Comparison of ENCODE assay signal across 1 cellular context in genomic region chr19:45424191-45425058, GRCh38.
TF ChIP-seq lines count a peak whose summit lies in the region.

No MANE protein-coding gene starts in this region.

TF ChIP-seq in K562, 482 proteins besides CTCF, POLR2A, EP300 and RAD21 (continued from another document and continues in another):
- TF ChIP-seq, protein P1, sequence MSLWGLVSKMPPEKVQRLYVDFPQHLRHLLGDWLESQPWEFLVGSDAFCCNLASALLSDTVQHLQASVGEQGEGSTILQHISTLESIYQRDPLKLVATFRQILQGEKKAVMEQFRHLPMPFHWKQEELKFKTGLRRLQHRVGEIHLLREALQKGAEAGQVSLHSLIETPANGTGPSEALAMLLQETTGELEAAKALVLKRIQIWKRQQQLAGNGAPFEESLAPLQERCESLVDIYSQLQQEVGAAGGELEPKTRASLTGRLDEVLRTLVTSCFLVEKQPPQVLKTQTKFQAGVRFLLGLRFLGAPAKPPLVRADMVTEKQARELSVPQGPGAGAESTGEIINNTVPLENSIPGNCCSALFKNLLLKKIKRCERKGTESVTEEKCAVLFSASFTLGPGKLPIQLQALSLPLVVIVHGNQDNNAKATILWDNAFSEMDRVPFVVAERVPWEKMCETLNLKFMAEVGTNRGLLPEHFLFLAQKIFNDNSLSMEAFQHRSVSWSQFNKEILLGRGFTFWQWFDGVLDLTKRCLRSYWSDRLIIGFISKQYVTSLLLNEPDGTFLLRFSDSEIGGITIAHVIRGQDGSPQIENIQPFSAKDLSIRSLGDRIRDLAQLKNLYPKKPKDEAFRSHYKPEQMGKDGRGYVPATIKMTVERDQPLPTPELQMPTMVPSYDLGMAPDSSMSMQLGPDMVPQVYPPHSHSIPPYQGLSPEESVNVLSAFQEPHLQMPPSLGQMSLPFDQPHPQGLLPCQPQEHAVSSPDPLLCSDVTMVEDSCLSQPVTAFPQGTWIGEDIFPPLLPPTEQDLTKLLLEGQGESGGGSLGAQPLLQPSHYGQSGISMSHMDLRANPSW (CRISPR knock-in tag; IDR thresholded peaks at IDR 0.05): no peak
- TF ChIP-seq TEAD2 (tag; IDR thresholded peaks at IDR 0.05): no peak
- TF ChIP-seq ARID3A (IDR thresholded peaks at IDR 0.05; ENCODE audit: borderline replicate concordance, low read depth, low read length): peak; percentile 65; the same call in 1 of the 2 replicates
- no peak for TF ChIP-seq CREB1 (IDR thresholded peaks at IDR 0.05)
- TF ChIP-seq CREB1 (CRISPR knock-in tag; IDR thresholded peaks at IDR 0.05): no peak
- no peak for TF ChIP-seq ZBTB17 (CRISPR knock-in tag; IDR thresholded peaks at IDR 0.05)
- TF ChIP-seq KLF13 (tag; IDR thresholded peaks at IDR 0.05; ENCODE audit: borderline replicate concordance, low read depth): peak; percentile 55; the same call in 1 of the 2 replicates
- no peak for TF ChIP-seq ZNF184 (CRISPR knock-in tag; IDR thresholded peaks at IDR 0.05)
- peak; percentile 92 to 97; a peak in 3 of 4 replicates for TF ChIP-seq ETV6 (IDR thresholded peaks at IDR 0.05; ENCODE audit: borderline replicate concordance in 1 of 2, low read depth in 2 of 2, low read length in 1 of 2)
- no peak for TF ChIP-seq ETV6 (CRISPR knock-in tag; IDR thresholded peaks at IDR 0.05; ENCODE audit: borderline replicate concordance)
- TF ChIP-seq, protein P2, sequence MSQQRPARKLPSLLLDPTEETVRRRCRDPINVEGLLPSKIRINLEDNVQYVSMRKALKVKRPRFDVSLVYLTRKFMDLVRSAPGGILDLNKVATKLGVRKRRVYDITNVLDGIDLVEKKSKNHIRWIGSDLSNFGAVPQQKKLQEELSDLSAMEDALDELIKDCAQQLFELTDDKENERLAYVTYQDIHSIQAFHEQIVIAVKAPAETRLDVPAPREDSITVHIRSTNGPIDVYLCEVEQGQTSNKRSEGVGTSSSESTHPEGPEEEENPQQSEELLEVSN (IDR thresholded peaks at IDR 0.05; ENCODE audit: borderline replicate concordance in 1 of 2, extremely low read depth in 1 of 2, insufficient read depth in 1 of 2, insufficient read length in 1 of 2, low read depth in 1 of 2, low read length in 1 of 2, poor library complexity in 1 of 2, severe bottlenecking in 1 of 2): peak in 1 of 2 experiments; percentile 66
- no peak for TF ChIP-seq FIP1L1 (IDR thresholded peaks at IDR 0.05; ENCODE audit: low read depth, low read length, poor library complexity, severe bottlenecking)
- TF ChIP-seq TAL1 (IDR thresholded peaks at IDR 0.05): 0 out of 2 replicates have a peak, but pooled peaks have one; percentile 3
- TF ChIP-seq TRIM24 (IDR thresholded peaks at IDR 0.05): peak in 1 of 2 experiments; percentile 35; a peak in 1 of 4 replicates
- TF ChIP-seq FUS (optimal IDR thresholded peaks at IDR 0.05; ENCODE audit: low read depth, low read length): no peak
- 0 out of 2 replicates have a peak, but pooled peaks have one; percentile 7 for TF ChIP-seq EHMT2 (IDR thresholded peaks at IDR 0.05)
- TF ChIP-seq ADNP (tag; IDR thresholded peaks at IDR 0.05): peak; percentile 78
- TF ChIP-seq MCM3 (IDR thresholded peaks at IDR 0.05): no peak
- TF ChIP-seq XRCC3 (IDR thresholded peaks at IDR 0.05): no peak
- TF ChIP-seq RBBP5 (IDR thresholded peaks at IDR 0.05; ENCODE audit: borderline replicate concordance, insufficient read depth, low read length, poor library complexity, severe bottlenecking): peak; percentile 55
- TF ChIP-seq ZNF143 (CRISPR knock-in tag; IDR thresholded peaks at IDR 0.05): no peak
- peak; percentile 11; the same call in 1 of the 2 replicates for TF ChIP-seq SMAD4 (CRISPR knock-in tag; conservative IDR thresholded peaks at IDR 0.05)
- TF ChIP-seq ZEB2 (IDR thresholded peaks at IDR 0.05): peak; percentile 16
- TF ChIP-seq, protein P3, sequence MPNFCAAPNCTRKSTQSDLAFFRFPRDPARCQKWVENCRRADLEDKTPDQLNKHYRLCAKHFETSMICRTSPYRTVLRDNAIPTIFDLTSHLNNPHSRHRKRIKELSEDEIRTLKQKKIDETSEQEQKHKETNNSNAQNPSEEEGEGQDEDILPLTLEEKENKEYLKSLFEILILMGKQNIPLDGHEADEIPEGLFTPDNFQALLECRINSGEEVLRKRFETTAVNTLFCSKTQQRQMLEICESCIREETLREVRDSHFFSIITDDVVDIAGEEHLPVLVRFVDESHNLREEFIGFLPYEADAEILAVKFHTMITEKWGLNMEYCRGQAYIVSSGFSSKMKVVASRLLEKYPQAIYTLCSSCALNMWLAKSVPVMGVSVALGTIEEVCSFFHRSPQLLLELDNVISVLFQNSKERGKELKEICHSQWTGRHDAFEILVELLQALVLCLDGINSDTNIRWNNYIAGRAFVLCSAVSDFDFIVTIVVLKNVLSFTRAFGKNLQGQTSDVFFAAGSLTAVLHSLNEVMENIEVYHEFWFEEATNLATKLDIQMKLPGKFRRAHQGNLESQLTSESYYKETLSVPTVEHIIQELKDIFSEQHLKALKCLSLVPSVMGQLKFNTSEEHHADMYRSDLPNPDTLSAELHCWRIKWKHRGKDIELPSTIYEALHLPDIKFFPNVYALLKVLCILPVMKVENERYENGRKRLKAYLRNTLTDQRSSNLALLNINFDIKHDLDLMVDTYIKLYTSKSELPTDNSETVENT (CRISPR knock-in tag; IDR thresholded peaks at IDR 0.05): no peak
- no peak for TF ChIP-seq ZNF778 (CRISPR knock-in tag; IDR thresholded peaks at IDR 0.05)
- TF ChIP-seq ARID1B (IDR thresholded peaks at IDR 0.05): peak; percentile 89
- peak; percentile 28 for TF ChIP-seq CHD1 (IDR thresholded peaks at IDR 0.05; ENCODE audit: low read length)
- TF ChIP-seq, protein P4, sequence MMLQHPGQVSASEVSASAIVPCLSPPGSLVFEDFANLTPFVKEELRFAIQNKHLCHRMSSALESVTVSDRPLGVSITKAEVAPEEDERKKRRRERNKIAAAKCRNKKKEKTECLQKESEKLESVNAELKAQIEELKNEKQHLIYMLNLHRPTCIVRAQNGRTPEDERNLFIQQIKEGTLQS (IDR thresholded peaks at IDR 0.05): peak; percentile 92
- TF ChIP-seq, protein P4 (CRISPR knock-in tag; conservative IDR thresholded peaks at IDR 0.05): no peak
- TF ChIP-seq ZNF134 (CRISPR knock-in tag; conservative IDR thresholded peaks at IDR 0.05): no peak
- TF ChIP-seq, protein P5, sequence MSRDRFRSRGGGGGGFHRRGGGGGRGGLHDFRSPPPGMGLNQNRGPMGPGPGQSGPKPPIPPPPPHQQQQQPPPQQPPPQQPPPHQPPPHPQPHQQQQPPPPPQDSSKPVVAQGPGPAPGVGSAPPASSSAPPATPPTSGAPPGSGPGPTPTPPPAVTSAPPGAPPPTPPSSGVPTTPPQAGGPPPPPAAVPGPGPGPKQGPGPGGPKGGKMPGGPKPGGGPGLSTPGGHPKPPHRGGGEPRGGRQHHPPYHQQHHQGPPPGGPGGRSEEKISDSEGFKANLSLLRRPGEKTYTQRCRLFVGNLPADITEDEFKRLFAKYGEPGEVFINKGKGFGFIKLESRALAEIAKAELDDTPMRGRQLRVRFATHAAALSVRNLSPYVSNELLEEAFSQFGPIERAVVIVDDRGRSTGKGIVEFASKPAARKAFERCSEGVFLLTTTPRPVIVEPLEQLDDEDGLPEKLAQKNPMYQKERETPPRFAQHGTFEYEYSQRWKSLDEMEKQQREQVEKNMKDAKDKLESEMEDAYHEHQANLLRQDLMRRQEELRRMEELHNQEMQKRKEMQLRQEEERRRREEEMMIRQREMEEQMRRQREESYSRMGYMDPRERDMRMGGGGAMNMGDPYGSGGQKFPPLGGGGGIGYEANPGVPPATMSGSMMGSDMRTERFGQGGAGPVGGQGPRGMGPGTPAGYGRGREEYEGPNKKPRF (IDR thresholded peaks at IDR 0.05; ENCODE audit: low read depth, low read length): no peak
- TF ChIP-seq ZNF717 (CRISPR knock-in tag; IDR thresholded peaks at IDR 0.05): no peak
- TF ChIP-seq, protein P6, sequence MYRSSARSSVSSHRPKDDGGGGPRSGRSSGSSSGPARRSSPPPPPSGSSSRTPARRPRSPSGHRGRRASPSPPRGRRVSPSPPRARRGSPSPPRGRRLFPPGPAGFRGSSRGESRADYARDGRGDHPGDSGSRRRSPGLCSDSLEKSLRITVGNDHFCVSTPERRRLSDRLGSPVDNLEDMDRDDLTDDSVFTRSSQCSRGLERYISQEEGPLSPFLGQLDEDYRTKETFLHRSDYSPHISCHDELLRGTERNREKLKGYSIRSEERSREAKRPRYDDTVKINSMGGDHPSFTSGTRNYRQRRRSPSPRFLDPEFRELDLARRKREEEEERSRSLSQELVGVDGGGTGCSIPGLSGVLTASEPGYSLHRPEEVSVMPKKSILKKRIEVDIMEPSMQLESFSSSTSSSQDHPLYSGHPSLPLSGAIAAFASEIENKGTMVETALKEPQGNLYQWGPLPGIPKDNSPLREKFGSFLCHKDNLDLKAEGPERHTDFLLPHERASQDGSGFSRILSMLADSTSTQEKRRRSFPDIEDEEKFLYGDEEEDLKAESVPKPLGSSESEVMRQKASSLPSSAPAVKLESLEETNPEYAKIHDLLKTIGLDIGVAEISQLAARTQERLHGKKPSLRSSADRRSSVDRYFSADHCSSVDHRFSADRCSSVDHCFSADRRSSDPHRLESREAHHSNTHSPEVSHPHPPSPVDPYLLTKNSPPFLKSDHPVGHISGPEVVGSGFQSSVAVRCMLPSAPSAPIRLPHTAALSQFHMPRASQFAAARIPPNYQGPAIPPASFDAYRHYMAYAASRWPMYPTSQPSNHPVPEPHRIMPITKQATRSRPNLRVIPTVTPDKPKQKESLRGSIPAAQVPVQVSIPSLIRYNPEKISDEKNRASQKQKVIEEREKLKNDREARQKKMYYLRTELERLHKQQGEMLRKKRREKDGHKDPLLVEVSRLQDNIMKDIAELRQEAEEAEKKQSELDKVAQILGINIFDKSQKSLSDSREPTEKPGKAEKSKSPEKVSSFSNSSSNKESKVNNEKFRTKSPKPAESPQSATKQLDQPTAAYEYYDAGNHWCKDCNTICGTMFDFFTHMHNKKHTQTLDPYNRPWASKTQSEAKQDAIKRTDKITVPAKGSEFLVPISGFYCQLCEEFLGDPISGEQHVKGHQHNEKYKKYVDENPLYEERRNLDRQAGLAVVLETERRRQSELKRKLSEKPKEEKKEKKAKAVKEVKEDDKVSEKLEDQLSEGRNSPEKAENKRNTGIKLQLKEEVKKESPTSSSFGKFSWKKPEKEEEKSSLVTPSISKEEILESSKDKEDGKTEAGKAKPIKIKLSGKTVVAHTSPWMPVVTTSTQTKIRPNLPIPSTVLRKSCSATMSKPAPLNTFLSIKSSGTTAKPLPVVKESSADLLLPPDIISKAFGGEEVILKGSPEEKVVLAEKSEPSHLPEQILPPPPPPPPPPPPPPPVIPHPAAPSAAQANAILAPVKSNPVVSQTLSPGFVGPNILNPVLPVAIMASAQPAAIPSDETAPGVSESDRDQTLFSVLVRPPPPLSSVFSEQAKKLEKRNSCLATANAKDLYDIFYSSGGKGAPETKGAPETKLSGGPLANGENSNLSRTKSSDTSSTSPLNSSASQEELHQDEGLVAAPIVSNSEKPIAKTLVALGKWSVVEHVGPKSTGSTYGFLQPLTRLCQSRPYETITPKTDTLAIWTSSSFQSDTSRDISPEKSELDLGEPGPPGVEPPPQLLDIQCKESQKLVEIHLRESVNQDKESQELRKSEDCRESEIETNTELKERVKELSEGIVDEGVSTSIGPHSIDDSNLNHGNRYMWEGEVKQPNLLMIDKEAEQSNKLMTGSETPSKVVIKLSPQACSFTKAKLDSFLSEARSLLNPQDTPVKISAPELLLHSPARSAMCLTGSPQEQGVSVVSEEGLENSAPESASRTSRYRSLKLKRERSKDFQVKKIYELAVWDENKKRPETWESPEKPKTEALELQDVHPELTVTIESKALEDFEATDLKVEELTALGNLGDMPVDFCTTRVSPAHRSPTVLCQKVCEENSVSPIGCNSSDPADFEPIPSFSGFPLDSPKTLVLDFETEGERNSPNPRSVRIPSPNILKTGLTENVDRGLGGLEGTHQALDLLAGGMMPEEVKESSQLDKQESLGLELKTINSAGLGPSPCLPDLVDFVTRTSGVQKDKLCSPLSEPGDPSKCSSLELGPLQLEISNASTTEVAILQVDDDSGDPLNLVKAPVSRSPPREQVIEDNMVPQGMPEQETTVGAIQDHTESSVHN (IDR thresholded peaks at IDR 0.05; ENCODE audit: borderline replicate concordance in 1 of 2, low read depth in 1 of 2): no peak
- peak; percentile 92 for TF ChIP-seq SMARCA4 (IDR thresholded peaks at IDR 0.05)
- TF ChIP-seq HNRNPUL1 (IDR thresholded peaks at IDR 0.05; ENCODE audit: low read length): no peak
- TF ChIP-seq ZNF175 (CRISPR knock-in tag; IDR thresholded peaks at IDR 0.05; ENCODE audit: low read depth): no peak
- 0 out of 2 replicates have a peak, but pooled peaks have one; percentile 54 for TF ChIP-seq PHB2 (IDR thresholded peaks at IDR 0.05; ENCODE audit: low read depth)
- TF ChIP-seq MLLT1 (IDR thresholded peaks at IDR 0.05): peak; percentile 57 to 74
- TF ChIP-seq ZSCAN32 (CRISPR knock-in tag; IDR thresholded peaks at IDR 0.05): no peak
- no peak for TF ChIP-seq TBL1XR1 (IDR thresholded peaks at IDR 0.05; ENCODE audit: low read length in 2 of 2)
